Comparison of ENCODE assay signal across 9 cellular contexts in the genomic region with DNA sequence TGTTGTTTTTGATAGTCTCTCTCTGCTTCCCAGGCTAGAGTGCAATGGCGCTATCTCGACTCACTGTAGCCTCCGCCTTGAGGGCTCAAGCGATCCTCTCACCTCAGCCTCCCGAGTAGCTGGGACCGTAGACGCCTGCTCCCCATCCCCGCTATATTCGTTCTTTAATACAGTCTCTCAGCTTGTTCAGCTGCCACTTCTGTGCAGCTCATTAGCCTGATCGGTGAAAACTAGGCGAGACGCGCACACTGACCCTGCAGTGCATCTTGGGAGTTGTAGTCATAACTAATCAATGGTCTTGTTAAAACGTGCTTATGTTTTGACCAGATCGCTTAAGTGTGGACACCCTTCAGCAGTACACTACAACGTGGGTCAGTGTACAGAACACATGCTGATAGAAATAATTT. TPM values are rescaled to one million over a fixed set of nuclear protein-coding genes. Genes with fewer than 3 reads are reported as not detected.
DNase-seq lines count a peak whose midpoint lies in the region; ATAC-seq and TF ChIP-seq lines count a peak whose summit lies in the region.
"Had no signal": no experiment of that assay in that cellular context is flagged by ENCODE, and none has a peak within 500 bp of the region (broad histone marks: within the 10 kb centered on the region; RNA-seq: fewer than 3 reads in every experiment).

No MANE protein-coding gene starts in this region.

- H3K4me2 ChIP-seq in BLaER1 treated with 17β-estradiol and CSF1 and Interleukin-3, amounts not matched to agents 10 nM and 100 nM, result peak overlapping the region; percentile 91 to 100 (median 96)

- peak overlapping the region; percentile 85 to 100 (median 99) for H3K27ac ChIP-seq in BLaER1 treated with 17β-estradiol and CSF1 and Interleukin-3, amounts not matched to agents 10 nM and 100 nM
- H3K27ac ChIP-seq in lung (ENCODE audit: low read depth in 1 of 2, low read length in 1 of 2), result peak overlapping the region; percentile 93 to 94

- peak; percentile 42 for ATAC-seq in GM18907 (IDR thresholded peaks at IDR 0.05; ENCODE audit: unreplicated experiment)
- peak; percentile 33 for ATAC-seq in HG03159 (IDR thresholded peaks at IDR 0.05; ENCODE audit: unreplicated experiment)
- ATAC-seq in lung (ENCODE audit: insufficient read depth, low FRiP score), result no peak
- peak; percentile 34 for ATAC-seq in stimulated activated memory B cell treated with anti-CD40 and anti-IgM and Interleukin-4, amounts not matched to agents 10 μg/mL and 1 μg/mL and 100 μg/mL, for 72 hours

- DNase-seq in NCI-H226 (peak; percentile 15), lung (ENCODE audit: low spot score) (peak; percentile 58)
- peak; percentile 45 for DNase-seq in activated CD4-positive, alpha-beta T cell treated with anti-CD3 and anti-CD28 coated beads, Interleukin-2, amount 50 U/mL, for 1 hour
- peak; percentile 39 for DNase-seq in effector CD8-positive, alpha-beta T cell (lab: John Stamatoyannopoulos, UW)

- no peaks in the 10 kb centered on the region for H3K27me3 ChIP-seq in BLaER1 treated with 17β-estradiol and CSF1 and Interleukin-3, amounts not matched to agents 10 nM and 100 nM
- no peaks in the 10 kb centered on the region for H3K27me3 ChIP-seq in lung (ENCODE audit: control insufficient read depth, insufficient read depth)

- H3K4me1 Mint-ChIP-seq in stimulated activated memory B cell treated with anti-CD40 and anti-IgM and Interleukin-4, amounts not matched to agents 10 μg/mL and 1 μg/mL and 100 μg/mL, for 72 hours, result peaks cover 29% of the 10 kb centered on the region

- WGBS in lung, 2 donors, result 0 to 1% methylated on average over 16 of the region's 16 CpGs

- no peaks in the 10 kb centered on the region for H3K9me3 ChIP-seq in BLaER1 treated with 17β-estradiol and CSF1 and Interleukin-3, amounts not matched to agents 10 nM and 100 nM (replicated peaks in 1 of 11)
- H3K9me3 ChIP-seq in lung (ENCODE audit: control insufficient read depth in 2 of 2, insufficient read depth in 1 of 2, low read length in 1 of 2), result no peaks in the 10 kb centered on the region

- H3K9me3 Mint-ChIP-seq in stimulated activated memory B cell treated with anti-CD40 and anti-IgM and Interleukin-4, amounts not matched to agents 10 μg/mL and 1 μg/mL and 100 μg/mL, for 72 hours, result no peaks in the 10 kb centered on the region

- no peaks in the 10 kb centered on the region for H3K27me3 Mint-ChIP-seq in stimulated activated memory B cell treated with anti-CD40 and anti-IgM and Interleukin-4, amounts not matched to agents 10 μg/mL and 1 μg/mL and 100 μg/mL, for 72 hours
- H3K27me3 Mint-ChIP-seq: activated naive CD8-positive, alpha-beta T cell had no signal

- H3K4me3 ChIP-seq in BLaER1 treated with 17β-estradiol and CSF1 and Interleukin-3, amounts not matched to agents 10 nM and 100 nM, result peak overlapping the region; percentile 77 to 99 (median 94)
- H3K4me3 ChIP-seq in lung, result peak overlapping the region; percentile 90

- peaks cover 23 to 52% (median 31%) of the 10 kb centered on the region in 11 experiments for H3K36me3 ChIP-seq in BLaER1 treated with 17β-estradiol and CSF1 and Interleukin-3, amounts not matched to agents 10 nM and 100 nM
- H3K36me3 ChIP-seq in lung (ENCODE audit: control insufficient read depth in 2 of 2, insufficient read depth in 2 of 2, low read length in 2 of 2), result peaks cover 0 to 5% of the 10 kb centered on the region in 2 donors

- no peak overlapping the region for H3K4me3 Mint-ChIP-seq in stimulated activated memory B cell treated with anti-CD40 and anti-IgM and Interleukin-4, amounts not matched to agents 10 μg/mL and 1 μg/mL and 100 μg/mL, for 72 hours
- H3K4me3 Mint-ChIP-seq: activated naive CD8-positive, alpha-beta T cell had no signal

- H3K36me3 Mint-ChIP-seq in stimulated activated memory B cell treated with anti-CD40 and anti-IgM and Interleukin-4, amounts not matched to agents 10 μg/mL and 1 μg/mL and 100 μg/mL, for 72 hours, result peaks cover 18% of the 10 kb centered on the region

- peaks cover 38 to 82% (median 75%) of the 10 kb centered on the region in 11 experiments for H4K20me1 ChIP-seq in BLaER1 treated with 17β-estradiol and CSF1 and Interleukin-3, amounts not matched to agents 10 nM and 100 nM

- TF ChIP-seq CTCF in lung (IDR thresholded peaks at IDR 0.05; ENCODE audit: control extremely low read depth, extremely low read depth), result no peak

- peaks cover 39 to 60% (median 45%) of the 10 kb centered on the region in 10 experiments for H3K4me1 ChIP-seq in BLaER1 treated with 17β-estradiol and CSF1 and Interleukin-3, amounts not matched to agents 10 nM and 100 nM
- peaks cover 9 to 12% of the 10 kb centered on the region in 2 donors for H3K4me1 ChIP-seq in lung (ENCODE audit: control insufficient read depth in 2 of 2, insufficient read depth in 2 of 2, low read length in 2 of 2)

- H3K9ac ChIP-seq in BLaER1 treated with 17β-estradiol and CSF1 and Interleukin-3, amounts not matched to agents 10 nM and 100 nM, result peak overlapping the region; percentile 99 to 100 (median 100)

- no peak overlapping the region for H3K27ac Mint-ChIP-seq in stimulated activated memory B cell treated with anti-CD40 and anti-IgM and Interleukin-4, amounts not matched to agents 10 μg/mL and 1 μg/mL and 100 μg/mL, for 72 hours
- H3K27ac Mint-ChIP-seq: activated naive CD8-positive, alpha-beta T cell had no signal

RNA-seq across cellular contexts. Expression of a gene that starts 1.2 kb away (rescaled TPM):
- total RNA-seq in lung, result 100 to 1,000 TPM in 1 of 2 donors, 10 to 100 TPM in 1; 58.5 to 132 TPM
- 10 to 100 TPM; 25.3 to 26.2 TPM for polyA plus RNA-seq in lung
